ENCODE assay signal across 28 cellular contexts in genomic region chr13:85099245-85099644, GRCh38.
"Had no signal": no experiment of that assay in that cellular context is flagged by ENCODE, and none has a peak within 500 bp of the region (broad histone marks: within the 10 kb centered on the region; RNA-seq: fewer than 3 reads in every experiment).

No MANE protein-coding gene starts in this region.

- H3K27me3 ChIP-seq: neutrophil, pancreas, right atrium auricular region, right lobe of liver, spleen, suprapubic skin, testis, tibial artery, transverse colon, upper lobe of right lung, uterus had no signal

- DNase-seq: naive thymus-derived CD8-positive, alpha-beta T cell; nephron progenitor cell; nucleus accumbens; pancreas; retina; right lobe of liver; spleen; stimulated activated CD4-positive, alpha-beta T cell treated with anti-CD3 and anti-CD28 coated beads, Interleukin-12 subunit alpha, Interleukin-12 subunit beta, amount 100 ng/mL, for 4 hours; stimulated activated CD4-positive, alpha-beta T cell treated with anti-CD3 and anti-CD28 coated beads, Interleukin-1b, Interleukin-23, amount 100 ng/mL, for 48 hours; stimulated activated CD4-positive, alpha-beta T cell treated with anti-CD3 and anti-CD28 coated beads, Interleukin-4, amount 100 ng/mL, for 1 hour; stimulated activated CD4-positive, alpha-beta T cell treated with anti-CD3 and anti-CD28 coated beads, Interleukin-4, amount 100 ng/mL, for 4 hours; stimulated activated CD8-positive, alpha-beta memory T cell treated with anti-CD3 and anti-CD28 coated beads, Interleukin-4, amount 100 ng/mL, for 48 hours; stimulated activated naive CD4-positive, alpha-beta T cell; stimulated activated naive CD8-positive, alpha-beta T cell treated with anti-CD3 and anti-CD28 coated beads, Interleukin-15, amount 100 ng/mL, for 72 hours; stimulated activated naive CD8-positive, alpha-beta T cell treated with anti-CD3 and anti-CD28 coated beads, Interleukin-15, Interleukin-2, amounts not matched to agents 100 U/mL and 50 U/mL, for 24 hours; substantia nigra; testis; tibial artery; transverse colon; uterus had no signal

- ATAC-seq: naive thymus-derived CD8-positive, alpha-beta T cell; natural killer cell treated with Interleukin-12 subunit alpha and Interleukin-12 subunit beta and Interleukin-15 and Interleukin-18, amount 100 ng/mL, for 72 hours; pancreas; right lobe of liver; stimulated activated memory B cell treated with anti-CD40 and anti-IgM and Interleukin-4, amounts not matched to agents 10 μg/mL and 1 μg/mL and 100 μg/mL, for 72 hours; stimulated activated naive CD8-positive, alpha-beta T cell treated with anti-CD3 and anti-CD28 coated beads, Interleukin-15, amount 100 ng/mL, for 72 hours; stimulated activated naive CD8-positive, alpha-beta T cell treated with anti-CD3 and anti-CD28 coated beads, Interleukin-15, Interleukin-2, amounts not matched to agents 100 U/mL and 50 U/mL, for 24 hours; upper lobe of right lung had no signal

- H3K27ac ChIP-seq: neutrophil, pancreas, prostate gland, right atrium auricular region, right lobe of liver, skin epidermis, spleen, suprapubic skin, testis, tibial artery, transverse colon, upper lobe of right lung, uterus had no signal

- H3K4me1 ChIP-seq: pancreas, prostate gland, right atrium auricular region, right lobe of liver, spleen, suprapubic skin, tibial artery, transverse colon, upper lobe of right lung, uterus had no signal
